2 cellular contexts compared by ENCODE assay signal in the genomic region with DNA sequence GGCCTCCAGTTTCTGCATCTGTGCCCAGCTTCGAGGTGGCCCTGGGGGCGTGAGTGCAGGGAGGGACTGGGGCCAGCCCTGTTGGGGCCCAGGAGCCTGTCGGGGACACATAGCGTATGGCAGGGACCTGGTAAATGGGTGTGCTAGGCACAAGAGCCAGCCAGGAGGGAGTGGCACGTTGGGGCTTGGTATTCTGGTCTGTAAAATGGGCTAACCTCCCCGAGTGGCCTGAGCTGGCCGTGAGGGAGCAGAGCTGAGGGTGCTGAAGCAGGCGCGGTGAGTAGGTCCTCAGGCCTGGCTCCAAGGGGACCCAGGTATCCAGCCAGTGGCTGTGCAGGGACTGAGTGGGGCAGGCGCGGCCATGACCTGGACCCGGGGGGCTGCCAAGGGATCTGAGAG.
TF ChIP-seq lines count a peak whose summit lies in the region.

No MANE protein-coding gene starts in this region.

TF ChIP-seq in A549, 52 proteins besides CTCF, POLR2A, EP300 and RAD21:
- TF ChIP-seq KDM1A (IDR thresholded peaks at IDR 0.05; ENCODE audit: low read depth) (peak; percentile 76; the same call in 1 of the 2 replicates), HDAC2 (IDR thresholded peaks at IDR 0.05) (no peak), KDM5A (IDR thresholded peaks at IDR 0.05) (no peak), EHMT2 (IDR thresholded peaks at IDR 0.05; ENCODE audit: low read depth) (no peak)
- TF ChIP-seq, protein P1, sequence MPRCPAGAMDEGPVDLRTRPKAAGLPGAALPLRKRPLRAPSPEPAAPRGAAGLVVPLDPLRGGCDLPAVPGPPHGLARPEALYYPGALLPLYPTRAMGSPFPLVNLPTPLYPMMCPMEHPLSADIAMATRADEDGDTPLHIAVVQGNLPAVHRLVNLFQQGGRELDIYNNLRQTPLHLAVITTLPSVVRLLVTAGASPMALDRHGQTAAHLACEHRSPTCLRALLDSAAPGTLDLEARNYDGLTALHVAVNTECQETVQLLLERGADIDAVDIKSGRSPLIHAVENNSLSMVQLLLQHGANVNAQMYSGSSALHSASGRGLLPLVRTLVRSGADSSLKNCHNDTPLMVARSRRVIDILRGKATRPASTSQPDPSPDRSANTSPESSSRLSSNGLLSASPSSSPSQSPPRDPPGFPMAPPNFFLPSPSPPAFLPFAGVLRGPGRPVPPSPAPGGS (IDR thresholded peaks at IDR 0.05), result 0 out of 3 replicates have a peak, but pooled peaks have one; percentile 8
TF ChIP-seq in A549: peak in this region for 2.

TF ChIP-seq in H1, 55 proteins besides CTCF, POLR2A, EP300 and RAD21:
- TF ChIP-seq CREB1 (IDR thresholded peaks at IDR 0.05) (no peak), SAP30 (IDR thresholded peaks at IDR 0.05; ENCODE audit: insufficient read depth, insufficient replicate concordance, low read length) (no peak), NANOG (IDR thresholded peaks at IDR 0.05; ENCODE audit: insufficient read depth, low read depth, low read length, poor library complexity, severe bottlenecking) (no peak), RNF2 (IDR thresholded peaks at IDR 0.05; ENCODE audit: borderline replicate concordance, low read depth, low read length, missing control alignments, poor library complexity, severe bottlenecking) (no peak), SP1 (IDR thresholded peaks at IDR 0.05; ENCODE audit: low read depth, low read length) (no peak), CTBP2 (IDR thresholded peaks at IDR 0.05; ENCODE audit: borderline replicate concordance, insufficient read depth, insufficient read length, low read length) (no peak)
